In genomic region chr3:48739617-48739954, GRCh38 we compare ENCODE assay signal across 1 cellular context.
TF ChIP-seq lines count a peak whose summit lies in the region.

No MANE protein-coding gene starts in this region.

TF ChIP-seq in HepG2, 621 proteins besides CTCF, POLR2A, EP300 and RAD21 (continued from another document and continues in another):
- TF ChIP-seq ELK4 (CRISPR knock-in tag; IDR thresholded peaks at IDR 0.05; ENCODE audit: borderline replicate concordance) = no peak
- no peak for TF ChIP-seq ZNF749 (CRISPR knock-in tag; IDR thresholded peaks at IDR 0.05; ENCODE audit: borderline replicate concordance)
- no peak for TF ChIP-seq KAT2B (IDR thresholded peaks at IDR 0.05; ENCODE audit: borderline replicate concordance, low read depth, low read length)
- no peak for TF ChIP-seq HHEX (CRISPR knock-in tag; IDR thresholded peaks at IDR 0.05)
- no peak for TF ChIP-seq ELF4 (CRISPR knock-in tag; IDR thresholded peaks at IDR 0.05; ENCODE audit: borderline replicate concordance)
- peak; percentile 8; the same call in 1 of the 2 replicates for TF ChIP-seq BCL3 (CRISPR knock-in tag; IDR thresholded peaks at IDR 0.05)
- TF ChIP-seq IRF9 (CRISPR knock-in tag; IDR thresholded peaks at IDR 0.05; ENCODE audit: borderline replicate concordance) = peak; percentile 23; the same call in 1 of the 2 replicates
- TF ChIP-seq TBP (CRISPR knock-in tag; IDR thresholded peaks at IDR 0.05) = no peak
- TF ChIP-seq, protein P1, sequence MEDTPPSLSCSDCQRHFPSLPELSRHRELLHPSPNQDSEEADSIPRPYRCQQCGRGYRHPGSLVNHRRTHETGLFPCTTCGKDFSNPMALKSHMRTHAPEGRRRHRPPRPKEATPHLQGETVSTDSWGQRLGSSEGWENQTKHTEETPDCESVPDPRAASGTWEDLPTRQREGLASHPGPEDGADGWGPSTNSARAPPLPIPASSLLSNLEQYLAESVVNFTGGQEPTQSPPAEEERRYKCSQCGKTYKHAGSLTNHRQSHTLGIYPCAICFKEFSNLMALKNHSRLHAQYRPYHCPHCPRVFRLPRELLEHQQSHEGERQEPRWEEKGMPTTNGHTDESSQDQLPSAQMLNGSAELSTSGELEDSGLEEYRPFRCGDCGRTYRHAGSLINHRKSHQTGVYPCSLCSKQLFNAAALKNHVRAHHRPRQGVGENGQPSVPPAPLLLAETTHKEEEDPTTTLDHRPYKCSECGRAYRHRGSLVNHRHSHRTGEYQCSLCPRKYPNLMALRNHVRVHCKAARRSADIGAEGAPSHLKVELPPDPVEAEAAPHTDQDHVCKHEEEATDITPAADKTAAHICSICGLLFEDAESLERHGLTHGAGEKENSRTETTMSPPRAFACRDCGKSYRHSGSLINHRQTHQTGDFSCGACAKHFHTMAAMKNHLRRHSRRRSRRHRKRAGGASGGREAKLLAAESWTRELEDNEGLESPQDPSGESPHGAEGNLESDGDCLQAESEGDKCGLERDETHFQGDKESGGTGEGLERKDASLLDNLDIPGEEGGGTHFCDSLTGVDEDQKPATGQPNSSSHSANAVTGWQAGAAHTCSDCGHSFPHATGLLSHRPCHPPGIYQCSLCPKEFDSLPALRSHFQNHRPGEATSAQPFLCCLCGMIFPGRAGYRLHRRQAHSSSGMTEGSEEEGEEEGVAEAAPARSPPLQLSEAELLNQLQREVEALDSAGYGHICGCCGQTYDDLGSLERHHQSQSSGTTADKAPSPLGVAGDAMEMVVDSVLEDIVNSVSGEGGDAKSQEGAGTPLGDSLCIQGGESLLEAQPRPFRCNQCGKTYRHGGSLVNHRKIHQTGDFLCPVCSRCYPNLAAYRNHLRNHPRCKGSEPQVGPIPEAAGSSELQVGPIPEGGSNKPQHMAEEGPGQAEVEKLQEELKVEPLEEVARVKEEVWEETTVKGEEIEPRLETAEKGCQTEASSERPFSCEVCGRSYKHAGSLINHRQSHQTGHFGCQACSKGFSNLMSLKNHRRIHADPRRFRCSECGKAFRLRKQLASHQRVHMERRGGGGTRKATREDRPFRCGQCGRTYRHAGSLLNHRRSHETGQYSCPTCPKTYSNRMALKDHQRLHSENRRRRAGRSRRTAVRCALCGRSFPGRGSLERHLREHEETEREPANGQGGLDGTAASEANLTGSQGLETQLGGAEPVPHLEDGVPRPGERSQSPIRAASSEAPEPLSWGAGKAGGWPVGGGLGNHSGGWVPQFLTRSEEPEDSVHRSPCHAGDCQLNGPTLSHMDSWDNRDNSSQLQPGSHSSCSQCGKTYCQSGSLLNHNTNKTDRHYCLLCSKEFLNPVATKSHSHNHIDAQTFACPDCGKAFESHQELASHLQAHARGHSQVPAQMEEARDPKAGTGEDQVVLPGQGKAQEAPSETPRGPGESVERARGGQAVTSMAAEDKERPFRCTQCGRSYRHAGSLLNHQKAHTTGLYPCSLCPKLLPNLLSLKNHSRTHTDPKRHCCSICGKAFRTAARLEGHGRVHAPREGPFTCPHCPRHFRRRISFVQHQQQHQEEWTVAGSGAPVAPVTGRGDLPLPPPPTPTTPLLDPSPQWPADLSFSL (CRISPR knock-in tag; IDR thresholded peaks at IDR 0.05) = no peak
- no peak for TF ChIP-seq ZNF343 (CRISPR knock-in tag; IDR thresholded peaks at IDR 0.05)
- no peak for TF ChIP-seq ZNF572 (CRISPR knock-in tag; IDR thresholded peaks at IDR 0.05)
- no peak for TF ChIP-seq PHB2 (IDR thresholded peaks at IDR 0.05; ENCODE audit: partially characterized antibody)
- no peak for TF ChIP-seq ZNF891 (CRISPR knock-in tag; IDR thresholded peaks at IDR 0.05)
- TF ChIP-seq, protein P2, sequence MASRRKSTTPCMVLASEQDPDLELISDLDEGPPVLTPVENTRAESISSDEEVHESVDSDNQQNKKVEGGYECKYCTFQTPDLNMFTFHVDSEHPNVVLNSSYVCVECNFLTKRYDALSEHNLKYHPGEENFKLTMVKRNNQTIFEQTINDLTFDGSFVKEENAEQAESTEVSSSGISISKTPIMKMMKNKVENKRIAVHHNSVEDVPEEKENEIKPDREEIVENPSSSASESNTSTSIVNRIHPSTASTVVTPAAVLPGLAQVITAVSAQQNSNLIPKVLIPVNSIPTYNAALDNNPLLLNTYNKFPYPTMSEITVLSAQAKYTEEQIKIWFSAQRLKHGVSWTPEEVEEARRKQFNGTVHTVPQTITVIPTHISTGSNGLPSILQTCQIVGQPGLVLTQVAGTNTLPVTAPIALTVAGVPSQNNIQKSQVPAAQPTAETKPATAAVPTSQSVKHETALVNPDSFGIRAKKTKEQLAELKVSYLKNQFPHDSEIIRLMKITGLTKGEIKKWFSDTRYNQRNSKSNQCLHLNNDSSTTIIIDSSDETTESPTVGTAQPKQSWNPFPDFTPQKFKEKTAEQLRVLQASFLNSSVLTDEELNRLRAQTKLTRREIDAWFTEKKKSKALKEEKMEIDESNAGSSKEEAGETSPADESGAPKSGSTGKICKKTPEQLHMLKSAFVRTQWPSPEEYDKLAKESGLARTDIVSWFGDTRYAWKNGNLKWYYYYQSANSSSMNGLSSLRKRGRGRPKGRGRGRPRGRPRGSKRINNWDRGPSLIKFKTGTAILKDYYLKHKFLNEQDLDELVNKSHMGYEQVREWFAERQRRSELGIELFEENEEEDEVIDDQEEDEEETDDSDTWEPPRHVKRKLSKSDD (CRISPR knock-in tag; IDR thresholded peaks at IDR 0.05; ENCODE audit: low read depth) = no peak
- TF ChIP-seq SNAPC2 (CRISPR knock-in tag; IDR thresholded peaks at IDR 0.05) = no peak
- no peak for TF ChIP-seq ZNF382 (CRISPR knock-in tag; IDR thresholded peaks at IDR 0.05; ENCODE audit: borderline replicate concordance)
- TF ChIP-seq ZNF136 (CRISPR knock-in tag; IDR thresholded peaks at IDR 0.05; ENCODE audit: low read depth) = no peak
- TF ChIP-seq BCL6 (CRISPR knock-in tag; IDR thresholded peaks at IDR 0.05) = no peak
- TF ChIP-seq ZNF446 (CRISPR knock-in tag; IDR thresholded peaks at IDR 0.05) = no peak
- 0 out of 2 replicates have a peak, but pooled peaks have one; percentile 21 for TF ChIP-seq DNMT1 (CRISPR knock-in tag; IDR thresholded peaks at IDR 0.05)
- no peak for TF ChIP-seq ZFP37 (CRISPR knock-in tag; IDR thresholded peaks at IDR 0.05; ENCODE audit: borderline replicate concordance)
- TF ChIP-seq ZNF232 (CRISPR knock-in tag; IDR thresholded peaks at IDR 0.05; ENCODE audit: borderline replicate concordance) = no peak
- TF ChIP-seq DNMT3B (CRISPR knock-in tag; conservative IDR thresholded peaks at IDR 0.05) = no peak
- peak; percentile 70; the same call in 1 of the 2 replicates for TF ChIP-seq ZNF138 (CRISPR knock-in tag; IDR thresholded peaks at IDR 0.05; ENCODE audit: low read depth)
- TF ChIP-seq HOXA9 (CRISPR knock-in tag; IDR thresholded peaks at IDR 0.05; ENCODE audit: borderline replicate concordance) = no peak
- no peak for TF ChIP-seq PHF21A (CRISPR knock-in tag; IDR thresholded peaks at IDR 0.05)
- no peak for TF ChIP-seq GABPB1 (CRISPR knock-in tag; IDR thresholded peaks at IDR 0.05)
- TF ChIP-seq, protein P3, sequence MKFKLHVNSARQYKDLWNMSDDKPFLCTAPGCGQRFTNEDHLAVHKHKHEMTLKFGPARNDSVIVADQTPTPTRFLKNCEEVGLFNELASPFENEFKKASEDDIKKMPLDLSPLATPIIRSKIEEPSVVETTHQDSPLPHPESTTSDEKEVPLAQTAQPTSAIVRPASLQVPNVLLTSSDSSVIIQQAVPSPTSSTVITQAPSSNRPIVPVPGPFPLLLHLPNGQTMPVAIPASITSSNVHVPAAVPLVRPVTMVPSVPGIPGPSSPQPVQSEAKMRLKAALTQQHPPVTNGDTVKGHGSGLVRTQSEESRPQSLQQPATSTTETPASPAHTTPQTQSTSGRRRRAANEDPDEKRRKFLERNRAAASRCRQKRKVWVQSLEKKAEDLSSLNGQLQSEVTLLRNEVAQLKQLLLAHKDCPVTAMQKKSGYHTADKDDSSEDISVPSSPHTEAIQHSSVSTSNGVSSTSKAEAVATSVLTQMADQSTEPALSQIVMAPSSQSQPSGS (CRISPR knock-in tag; IDR thresholded peaks at IDR 0.05) = no peak
- no peak for TF ChIP-seq HCFC1 (IDR thresholded peaks at IDR 0.05; ENCODE audit: low read depth, low read length)
- TF ChIP-seq ZNF850 (CRISPR knock-in tag; conservative IDR thresholded peaks at IDR 0.05) = no peak
- 0 out of 2 replicates have a peak, but pooled peaks have one; percentile 24 for TF ChIP-seq BORCS8-MEF2B (CRISPR knock-in tag; IDR thresholded peaks at IDR 0.05)
- TF ChIP-seq, protein P4, sequence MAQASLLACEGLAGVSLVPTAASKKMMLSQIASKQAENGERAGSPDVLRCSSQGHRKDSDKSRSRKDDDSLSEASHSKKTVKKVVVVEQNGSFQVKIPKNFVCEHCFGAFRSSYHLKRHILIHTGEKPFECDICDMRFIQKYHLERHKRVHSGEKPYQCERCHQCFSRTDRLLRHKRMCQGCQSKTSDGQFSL (CRISPR knock-in tag; IDR thresholded peaks at IDR 0.05) = no peak
- no peak for TF ChIP-seq SIN3A (IDR thresholded peaks at IDR 0.05; ENCODE audit: borderline replicate concordance, low read depth, low read length)
- TF ChIP-seq EEA1 (CRISPR knock-in tag; IDR thresholded peaks at IDR 0.05; ENCODE audit: borderline replicate concordance) = no peak
- no peak for TF ChIP-seq CHD4 (IDR thresholded peaks at IDR 0.05; ENCODE audit: borderline replicate concordance, low read length)
- TF ChIP-seq ZNF225 (CRISPR knock-in tag; IDR thresholded peaks at IDR 0.05) = no peak
- no peak for TF ChIP-seq POLR2AphosphoS5 (IDR thresholded peaks at IDR 0.05; ENCODE audit: low read depth, low read length)
- TF ChIP-seq YY1 (IDR thresholded peaks at IDR 0.05; ENCODE audit: insufficient read depth, insufficient replicate concordance, low read depth, low read length) = no peak
- TF ChIP-seq MBNL3 (CRISPR knock-in tag; conservative IDR thresholded peaks at IDR 0.05) = no peak
- no peak for TF ChIP-seq ISL2 (CRISPR knock-in tag; IDR thresholded peaks at IDR 0.05)
- TF ChIP-seq HIVEP1 (CRISPR knock-in tag; IDR thresholded peaks at IDR 0.05) = no peak
- 0 out of 2 replicates have a peak, but pooled peaks have one; percentile 9 for TF ChIP-seq AKAP8 (CRISPR knock-in tag; IDR thresholded peaks at IDR 0.05)
- no peak for TF ChIP-seq CENPT (CRISPR knock-in tag; IDR thresholded peaks at IDR 0.05; ENCODE audit: low read depth)
- no peak for TF ChIP-seq GMEB1 (CRISPR knock-in tag; IDR thresholded peaks at IDR 0.05; ENCODE audit: borderline replicate concordance)
- no peak for TF ChIP-seq SMC3 (IDR thresholded peaks at IDR 0.05; ENCODE audit: low read length)
- TF ChIP-seq EED (CRISPR knock-in tag; IDR thresholded peaks at IDR 0.05) = 0 out of 2 replicates have a peak, but pooled peaks have one; percentile 10
- no peak for TF ChIP-seq ZNF839 (CRISPR knock-in tag; IDR thresholded peaks at IDR 0.05; ENCODE audit: borderline replicate concordance)
- no peak for TF ChIP-seq ZNF564 (CRISPR knock-in tag; IDR thresholded peaks at IDR 0.05)
- TF ChIP-seq, protein P5, sequence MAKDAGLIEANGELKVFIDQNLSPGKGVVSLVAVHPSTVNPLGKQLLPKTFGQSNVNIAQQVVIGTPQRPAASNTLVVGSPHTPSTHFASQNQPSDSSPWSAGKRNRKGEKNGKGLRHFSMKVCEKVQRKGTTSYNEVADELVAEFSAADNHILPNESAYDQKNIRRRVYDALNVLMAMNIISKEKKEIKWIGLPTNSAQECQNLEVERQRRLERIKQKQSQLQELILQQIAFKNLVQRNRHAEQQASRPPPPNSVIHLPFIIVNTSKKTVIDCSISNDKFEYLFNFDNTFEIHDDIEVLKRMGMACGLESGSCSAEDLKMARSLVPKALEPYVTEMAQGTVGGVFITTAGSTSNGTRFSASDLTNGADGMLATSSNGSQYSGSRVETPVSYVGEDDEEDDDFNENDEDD (CRISPR knock-in tag; IDR thresholded peaks at IDR 0.05; ENCODE audit: borderline replicate concordance) = peak; percentile 7; the same call in 1 of the 2 replicates
- no peak for TF ChIP-seq KDM3A (CRISPR knock-in tag; IDR thresholded peaks at IDR 0.05; ENCODE audit: low read depth)
- TF ChIP-seq ZNF841 (CRISPR knock-in tag; IDR thresholded peaks at IDR 0.05; ENCODE audit: borderline replicate concordance) = no peak
- no peak; the same call in 1 of the 2 replicates for TF ChIP-seq FOXC1 (CRISPR knock-in tag; IDR thresholded peaks at IDR 0.05; ENCODE audit: borderline replicate concordance)
- no peak for TF ChIP-seq FOSL1 (CRISPR knock-in tag; IDR thresholded peaks at IDR 0.05; ENCODE audit: borderline replicate concordance)
- TF ChIP-seq ZNF563 (CRISPR knock-in tag; IDR thresholded peaks at IDR 0.05) = no peak
- TF ChIP-seq ZNF460 (CRISPR knock-in tag; IDR thresholded peaks at IDR 0.05; ENCODE audit: borderline replicate concordance) = no peak
- no peak for TF ChIP-seq CC2D1A (CRISPR knock-in tag; IDR thresholded peaks at IDR 0.05)
